ENCODE assay signal across 10 cellular contexts in the genomic region with DNA sequence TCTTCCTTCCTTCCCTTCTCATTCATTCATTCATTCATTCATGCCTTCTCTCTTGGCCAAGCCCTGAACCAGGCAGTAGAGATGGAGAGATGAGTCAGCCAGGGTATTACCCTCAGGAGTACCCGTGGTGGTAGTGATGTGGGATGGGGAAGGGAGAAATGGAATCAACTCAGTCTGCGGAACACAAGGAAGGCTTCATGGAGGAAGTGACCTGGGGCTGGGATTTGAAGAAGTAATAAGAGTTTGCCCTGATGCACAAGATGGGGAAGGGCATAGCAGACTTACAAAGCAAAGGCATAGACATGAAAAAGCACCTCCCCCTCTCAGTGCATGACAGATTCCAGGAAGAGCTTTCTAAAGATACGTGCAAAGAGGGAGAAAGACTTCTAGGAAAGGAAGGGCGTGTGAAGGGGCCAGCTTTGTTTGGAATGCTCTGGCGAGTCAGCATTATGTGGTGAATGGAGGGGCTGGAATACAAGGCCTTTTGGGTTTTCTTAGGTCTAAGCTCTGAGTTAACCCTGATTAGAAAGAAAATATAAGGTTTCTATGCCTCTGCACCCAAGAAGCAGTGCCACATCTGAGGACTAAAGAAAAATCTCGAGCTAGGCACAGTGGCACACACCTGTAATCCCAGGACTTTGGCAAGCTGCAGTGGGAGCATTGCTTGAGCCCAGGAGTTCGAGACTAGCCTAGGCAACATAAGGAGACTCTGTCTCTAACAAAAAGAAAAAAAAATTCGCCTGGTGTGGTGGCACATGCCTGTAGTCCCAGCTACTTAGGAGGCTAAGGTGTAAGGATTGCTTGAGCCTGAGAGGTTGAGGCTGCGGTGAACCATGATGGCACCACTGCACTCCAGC. TPM values are rescaled to one million over a fixed set of nuclear protein-coding genes. Genes with fewer than 3 reads are reported as not detected.
DNase-seq lines count a peak whose midpoint lies in the region; ATAC-seq, FAIRE-seq and TF ChIP-seq lines count a peak whose summit lies in the region.
"Had no signal": no experiment of that assay in that cellular context is flagged by ENCODE, and none has a peak within 500 bp of the region (broad histone marks: within the 10 kb centered on the region; RNA-seq: fewer than 3 reads in every experiment).

No MANE protein-coding gene starts in this region.

- H3K9me3 ChIP-seq in psoas muscle (no peaks in the 10 kb centered on the region), small intestine (ENCODE audit: control insufficient read depth, low read depth) (no peaks in the 10 kb centered on the region)

- intact Hi-C loops in psoas muscle (cut with DNase I), result no loop called here

- no peak for FAIRE-seq in small intestine (lab: Jason Lieb, UNC)
- FAIRE-seq: endometrium had no signal

- H3K27me3 ChIP-seq in psoas muscle (ENCODE audit: insufficient read depth in 3 of 3, low read length in 2 of 3) (no peaks in the 10 kb centered on the region), small intestine (ENCODE audit: control insufficient read depth in 2 of 2, insufficient read depth in 2 of 2, low read length in 2 of 2) (no peaks in the 10 kb centered on the region)

- peak in 3 of 4 donors; percentile 48 to 50 (median 50) for ATAC-seq in psoas muscle
- no peak for ATAC-seq in GM21576 (IDR thresholded peaks at IDR 0.05; ENCODE audit: unreplicated experiment)

- H3K4me3 ChIP-seq in psoas muscle (no peak overlapping the region), small intestine (ENCODE audit: low read depth in 1 of 2, low read length in 2 of 2) (no peak overlapping the region)

- H3K4me1 ChIP-seq in psoas muscle (no peaks in the 10 kb centered on the region), small intestine (ENCODE audit: control insufficient read depth in 2 of 2, insufficient read depth in 1 of 2, low read depth in 1 of 2, low read length in 1 of 2) (peaks cover 0 to 3% of the 10 kb centered on the region in 2 donors)

- peak; percentile 73 for DNase-seq in ELR (ENCODE audit: low read depth)
- DNase-seq in SKM-1 treated with dmso at 0.1 percent for 144 hours (lab: John Stamatoyannopoulos, UW; ENCODE audit: unreplicated experiment), result peak; percentile 67
- peak; percentile 32 for DNase-seq in fibroblast of peridontal ligament (ENCODE audit: extremely low read depth)
- no peak for DNase-seq in psoas muscle
- DNase-seq in small intestine, result no peak
- no peak for DNase-seq in ACHN
- no peak for DNase-seq in DMS53 (lab: John Stamatoyannopoulos, UW)
- DNase-seq: naive B cell had no signal

- 58 to 64% (median 64%) methylated on average over 9 of the region's 9 CpGs for WGBS in psoas muscle, 3 donors
- WGBS in small intestine, 3 donors, result 67 to 68% (median 67%) methylated on average over 9 of the region's 9 CpGs

- TF ChIP-seq CTCF in psoas muscle (IDR thresholded peaks at IDR 0.05), result no peak

- H3K27ac ChIP-seq in psoas muscle (peak overlapping the region; percentile 71), small intestine (ENCODE audit: low read depth in 1 of 2, low read length in 1 of 2) (peak overlapping the region in 1 of 2 donors; percentile 52)

- H3K36me3 ChIP-seq in psoas muscle (ENCODE audit: insufficient read depth in 1 of 2, low read depth in 1 of 2) (no peaks in the 10 kb centered on the region), small intestine (ENCODE audit: control insufficient read depth in 2 of 2, insufficient read depth in 2 of 2, low read length in 2 of 2) (no peaks in the 10 kb centered on the region)

- in situ Hi-C loops in ACHN (cut with HindIII; ENCODE audit: low pct_ligation_motif_present, low pct_unique_long_range_greater_than_20kb, low sequenced_read_pairs), result no loop called here

RNA-seq across cellular contexts. Expression of a gene that starts 36.4 kb away (rescaled TPM):
- 1 to 10 TPM; 3.4 to 6.3 (median 5.4) TPM for total RNA-seq in psoas muscle
- polyA plus RNA-seq in psoas muscle, result 1 to 10 TPM in 2 of 3 donors, under 1 TPM in 1; 0.76 to 2.4 (median 1.1) TPM
- polyA plus RNA-seq in small intestine, result 1 to 10 TPM; 3.8 to 9.5 (median 3.8) TPM

RNA-seq across cellular contexts. Expression of a gene that starts 41.2 kb away (rescaled TPM):
- 10 to 100 TPM in 1 of 4 donors, 1 to 10 TPM in 3; 3.1 to 11.4 (median 3.8) TPM for total RNA-seq in psoas muscle
- polyA plus RNA-seq in psoas muscle (1 to 10 TPM; 3.2 to 5.1 (median 4.7) TPM), small intestine (10 to 100 TPM; 21.9 to 42.7 (median 22.8) TPM)

Comparison
In these comparisons a context has a peak if more than half of its experiments do, and no peak if none do; other contexts are left out.
1. DNase-seq: peak in ELR (single experiment), SKM-1 treated with dmso at 0.1 percent for 144 hours (single experiment) and fibroblast of peridontal ligament (single experiment); none in psoas muscle (0 of 2), small intestine (single experiment), ACHN (single experiment) and DMS53 (single experiment).